15 cellular contexts compared by ENCODE assay signal in the genomic region with DNA sequence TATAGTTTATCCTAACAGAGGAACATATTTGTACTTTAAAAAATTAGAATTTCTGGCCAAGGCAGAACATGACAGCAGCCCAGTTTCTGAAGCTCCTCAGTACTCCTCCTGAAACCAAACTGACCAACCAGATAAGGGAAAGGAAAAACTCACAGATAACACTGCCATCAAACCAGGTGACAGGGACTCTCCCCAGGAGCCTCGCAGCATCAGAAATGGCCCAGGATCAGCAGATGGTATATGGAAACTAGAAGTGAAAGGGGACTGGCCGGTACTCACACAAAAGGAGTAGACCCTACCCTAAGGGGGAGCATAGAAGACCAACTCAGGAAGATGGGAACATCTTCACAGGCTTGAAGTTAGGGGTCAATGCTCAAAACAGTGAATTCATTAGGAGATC.
DNase-seq lines count a peak whose midpoint lies in the region; ATAC-seq lines count a peak whose summit lies in the region.
"Had no signal": no experiment of that assay in that cellular context is flagged by ENCODE, and none has a peak within 500 bp of the region (broad histone marks: within the 10 kb centered on the region; RNA-seq: fewer than 3 reads in every experiment).

No MANE protein-coding gene starts in this region.

- ATAC-seq in GM18520 (IDR thresholded peaks at IDR 0.05; ENCODE audit: unreplicated experiment) (peak; percentile 64), GM21367 (IDR thresholded peaks at IDR 0.05; ENCODE audit: unreplicated experiment) (peak; percentile 83), HG02885 (IDR thresholded peaks at IDR 0.05; ENCODE audit: poor library complexity, unreplicated experiment) (peak; percentile 83), HG03558 (IDR thresholded peaks at IDR 0.05; ENCODE audit: extremely low read depth, unreplicated experiment) (peak; percentile 78)
- ATAC-seq: gastroesophageal sphincter; GM23338; stimulated activated naive CD8-positive, alpha-beta T cell treated with anti-CD3 and anti-CD28 coated beads, Interleukin-15, amount 100 ng/mL, for 72 hours had no signal

- no peak for DNase-seq in AML-193 (lab: John Stamatoyannopoulos, UW)
- no peak for DNase-seq in GOT3 (lab: John Stamatoyannopoulos, UW)
- DNase-seq in activated CD4-positive, alpha-beta T cell treated with anti-CD3 and anti-CD28 coated beads for 1 hour: no peak
- no peak for DNase-seq in ecto neural progenitor cell (ENCODE audit: low spot score)
- DNase-seq: effector CD8-positive, alpha-beta T cell; NCI-H1092; NCI-H526; SHP77; stimulated activated naive CD8-positive, alpha-beta T cell treated with anti-CD3 and anti-CD28 coated beads, Interleukin-15, amount 100 ng/mL, for 72 hours had no signal
